In the genomic region with DNA sequence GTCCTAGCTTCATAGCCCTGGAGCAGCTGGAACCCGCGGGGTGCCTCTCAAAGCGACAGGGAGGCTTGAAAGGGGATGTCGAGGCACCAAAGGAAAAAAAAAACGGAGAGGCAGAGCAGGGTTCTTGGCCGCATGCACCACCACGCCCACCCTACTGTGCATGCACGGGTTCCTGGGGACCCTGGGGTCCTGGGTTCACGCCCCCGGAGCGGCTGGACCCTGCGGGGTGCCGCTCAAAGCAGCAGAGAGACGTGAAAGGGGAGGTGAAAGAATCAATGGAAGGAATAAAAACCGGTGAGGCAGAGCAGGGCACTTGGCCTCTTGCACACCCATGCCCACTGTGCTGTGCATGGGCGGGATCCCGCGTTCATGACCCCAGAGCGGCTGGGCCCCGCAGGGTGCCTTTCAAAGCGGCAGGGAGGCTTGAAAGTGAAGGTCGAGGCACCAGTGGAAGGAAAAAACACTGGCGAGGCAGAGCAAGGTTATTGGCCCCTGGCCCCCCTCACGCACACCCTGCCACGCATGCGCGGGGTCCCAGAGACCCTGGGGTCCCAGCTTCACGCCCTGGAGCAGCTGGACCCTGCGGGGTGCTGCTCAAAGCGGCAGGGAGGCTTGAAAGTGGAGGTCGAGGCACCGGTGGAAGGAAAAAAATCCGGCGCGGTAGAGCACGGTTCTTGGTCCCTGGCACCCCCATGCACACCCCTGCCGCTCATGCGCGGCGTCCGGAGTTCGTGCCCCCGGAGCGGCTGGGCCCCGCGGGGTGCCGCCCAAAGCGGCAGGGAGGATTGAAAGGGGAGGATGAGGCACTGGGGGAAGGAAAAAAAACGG, we compare ENCODE assay signal across 2 cellular contexts.
TF ChIP-seq lines count a peak whose summit lies in the region.

No MANE protein-coding gene starts in this region.

TF ChIP-seq in A549, 52 proteins besides CTCF, POLR2A, EP300 and RAD21 (continued from another document):
- TF ChIP-seq, protein P1, sequence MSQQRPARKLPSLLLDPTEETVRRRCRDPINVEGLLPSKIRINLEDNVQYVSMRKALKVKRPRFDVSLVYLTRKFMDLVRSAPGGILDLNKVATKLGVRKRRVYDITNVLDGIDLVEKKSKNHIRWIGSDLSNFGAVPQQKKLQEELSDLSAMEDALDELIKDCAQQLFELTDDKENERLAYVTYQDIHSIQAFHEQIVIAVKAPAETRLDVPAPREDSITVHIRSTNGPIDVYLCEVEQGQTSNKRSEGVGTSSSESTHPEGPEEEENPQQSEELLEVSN (IDR thresholded peaks at IDR 0.05; ENCODE audit: borderline replicate concordance, low read depth), result peak; percentile 58; the same call in 1 of the 2 replicates
- TF ChIP-seq ZFP36 (IDR thresholded peaks at IDR 0.05; ENCODE audit: borderline replicate concordance, partially characterized antibody) (no peak), CBX2 (IDR thresholded peaks at IDR 0.05; ENCODE audit: borderline replicate concordance, low read depth) (no peak), PHF8 (IDR thresholded peaks at IDR 0.05; ENCODE audit: borderline replicate concordance, low read depth) (no peak), HOXA7 (CRISPR knock-in tag; IDR thresholded peaks at IDR 0.05) (no peak), HOXB13 (CRISPR knock-in tag; IDR thresholded peaks at IDR 0.05; ENCODE audit: low read depth) (no peak)
- TF ChIP-seq, protein P2, sequence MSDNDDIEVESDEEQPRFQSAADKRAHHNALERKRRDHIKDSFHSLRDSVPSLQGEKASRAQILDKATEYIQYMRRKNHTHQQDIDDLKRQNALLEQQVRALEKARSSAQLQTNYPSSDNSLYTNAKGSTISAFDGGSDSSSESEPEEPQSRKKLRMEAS (IDR thresholded peaks at IDR 0.05), result peak; percentile 45
- TF ChIP-seq, protein P3, sequence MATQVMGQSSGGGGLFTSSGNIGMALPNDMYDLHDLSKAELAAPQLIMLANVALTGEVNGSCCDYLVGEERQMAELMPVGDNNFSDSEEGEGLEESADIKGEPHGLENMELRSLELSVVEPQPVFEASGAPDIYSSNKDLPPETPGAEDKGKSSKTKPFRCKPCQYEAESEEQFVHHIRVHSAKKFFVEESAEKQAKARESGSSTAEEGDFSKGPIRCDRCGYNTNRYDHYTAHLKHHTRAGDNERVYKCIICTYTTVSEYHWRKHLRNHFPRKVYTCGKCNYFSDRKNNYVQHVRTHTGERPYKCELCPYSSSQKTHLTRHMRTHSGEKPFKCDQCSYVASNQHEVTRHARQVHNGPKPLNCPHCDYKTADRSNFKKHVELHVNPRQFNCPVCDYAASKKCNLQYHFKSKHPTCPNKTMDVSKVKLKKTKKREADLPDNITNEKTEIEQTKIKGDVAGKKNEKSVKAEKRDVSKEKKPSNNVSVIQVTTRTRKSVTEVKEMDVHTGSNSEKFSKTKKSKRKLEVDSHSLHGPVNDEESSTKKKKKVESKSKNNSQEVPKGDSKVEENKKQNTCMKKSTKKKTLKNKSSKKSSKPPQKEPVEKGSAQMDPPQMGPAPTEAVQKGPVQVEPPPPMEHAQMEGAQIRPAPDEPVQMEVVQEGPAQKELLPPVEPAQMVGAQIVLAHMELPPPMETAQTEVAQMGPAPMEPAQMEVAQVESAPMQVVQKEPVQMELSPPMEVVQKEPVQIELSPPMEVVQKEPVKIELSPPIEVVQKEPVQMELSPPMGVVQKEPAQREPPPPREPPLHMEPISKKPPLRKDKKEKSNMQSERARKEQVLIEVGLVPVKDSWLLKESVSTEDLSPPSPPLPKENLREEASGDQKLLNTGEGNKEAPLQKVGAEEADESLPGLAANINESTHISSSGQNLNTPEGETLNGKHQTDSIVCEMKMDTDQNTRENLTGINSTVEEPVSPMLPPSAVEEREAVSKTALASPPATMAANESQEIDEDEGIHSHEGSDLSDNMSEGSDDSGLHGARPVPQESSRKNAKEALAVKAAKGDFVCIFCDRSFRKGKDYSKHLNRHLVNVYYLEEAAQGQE (IDR thresholded peaks at IDR 0.05), result no peak
- TF ChIP-seq, protein P4, sequence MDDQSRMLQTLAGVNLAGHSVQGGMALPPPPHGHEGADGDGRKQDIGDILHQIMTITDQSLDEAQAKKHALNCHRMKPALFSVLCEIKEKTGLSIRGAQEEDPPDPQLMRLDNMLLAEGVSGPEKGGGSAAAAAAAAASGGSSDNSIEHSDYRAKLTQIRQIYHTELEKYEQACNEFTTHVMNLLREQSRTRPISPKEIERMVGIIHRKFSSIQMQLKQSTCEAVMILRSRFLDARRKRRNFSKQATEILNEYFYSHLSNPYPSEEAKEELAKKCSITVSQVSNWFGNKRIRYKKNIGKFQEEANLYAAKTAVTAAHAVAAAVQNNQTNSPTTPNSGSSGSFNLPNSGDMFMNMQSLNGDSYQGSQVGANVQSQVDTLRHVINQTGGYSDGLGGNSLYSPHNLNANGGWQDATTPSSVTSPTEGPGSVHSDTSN (IDR thresholded peaks at IDR 0.05), result no peak

TF ChIP-seq in SK-N-SH treated with all-trans-retinoic acid at 6 μM for 48 hours, 23 proteins besides CTCF, POLR2A, EP300 and RAD21 (continued from another document):
- TF ChIP-seq CSRNP3 (CRISPR knock-in tag; IDR thresholded peaks at IDR 0.05) (no peak), ZNF70 (CRISPR knock-in tag; IDR thresholded peaks at IDR 0.05) (no peak), ISL1 (CRISPR knock-in tag; IDR thresholded peaks at IDR 0.05) (no peak), TCF4 (CRISPR knock-in tag; IDR thresholded peaks at IDR 0.05; ENCODE audit: borderline replicate concordance) (no peak)
- TF ChIP-seq, protein P5, sequence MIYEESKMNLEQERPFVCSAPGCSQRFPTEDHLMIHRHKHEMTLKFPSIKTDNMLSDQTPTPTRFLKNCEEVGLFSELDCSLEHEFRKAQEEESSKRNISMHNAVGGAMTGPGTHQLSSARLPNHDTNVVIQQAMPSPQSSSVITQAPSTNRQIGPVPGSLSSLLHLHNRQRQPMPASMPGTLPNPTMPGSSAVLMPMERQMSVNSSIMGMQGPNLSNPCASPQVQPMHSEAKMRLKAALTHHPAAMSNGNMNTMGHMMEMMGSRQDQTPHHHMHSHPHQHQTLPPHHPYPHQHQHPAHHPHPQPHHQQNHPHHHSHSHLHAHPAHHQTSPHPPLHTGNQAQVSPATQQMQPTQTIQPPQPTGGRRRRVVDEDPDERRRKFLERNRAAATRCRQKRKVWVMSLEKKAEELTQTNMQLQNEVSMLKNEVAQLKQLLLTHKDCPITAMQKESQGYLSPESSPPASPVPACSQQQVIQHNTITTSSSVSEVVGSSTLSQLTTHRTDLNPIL (CRISPR knock-in tag; IDR thresholded peaks at IDR 0.05; ENCODE audit: low read depth), result no peak
- TF ChIP-seq, protein P6, sequence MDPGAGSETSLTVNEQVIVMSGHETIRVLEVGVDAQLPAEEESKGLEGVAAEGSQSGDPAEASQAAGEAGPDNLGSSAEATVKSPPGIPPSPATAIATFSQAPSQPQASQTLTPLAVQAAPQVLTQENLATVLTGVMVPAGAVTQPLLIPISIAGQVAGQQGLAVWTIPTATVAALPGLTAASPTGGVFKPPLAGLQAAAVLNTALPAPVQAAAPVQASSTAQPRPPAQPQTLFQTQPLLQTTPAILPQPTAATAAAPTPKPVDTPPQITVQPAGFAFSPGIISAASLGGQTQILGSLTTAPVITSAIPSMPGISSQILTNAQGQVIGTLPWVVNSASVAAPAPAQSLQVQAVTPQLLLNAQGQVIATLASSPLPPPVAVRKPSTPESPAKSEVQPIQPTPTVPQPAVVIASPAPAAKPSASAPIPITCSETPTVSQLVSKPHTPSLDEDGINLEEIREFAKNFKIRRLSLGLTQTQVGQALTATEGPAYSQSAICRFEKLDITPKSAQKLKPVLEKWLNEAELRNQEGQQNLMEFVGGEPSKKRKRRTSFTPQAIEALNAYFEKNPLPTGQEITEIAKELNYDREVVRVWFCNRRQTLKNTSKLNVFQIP (CRISPR knock-in tag; IDR thresholded peaks at IDR 0.05; ENCODE audit: borderline replicate concordance, low read depth), result no peak
